8 cellular contexts compared by ENCODE assay signal in the genomic region with DNA sequence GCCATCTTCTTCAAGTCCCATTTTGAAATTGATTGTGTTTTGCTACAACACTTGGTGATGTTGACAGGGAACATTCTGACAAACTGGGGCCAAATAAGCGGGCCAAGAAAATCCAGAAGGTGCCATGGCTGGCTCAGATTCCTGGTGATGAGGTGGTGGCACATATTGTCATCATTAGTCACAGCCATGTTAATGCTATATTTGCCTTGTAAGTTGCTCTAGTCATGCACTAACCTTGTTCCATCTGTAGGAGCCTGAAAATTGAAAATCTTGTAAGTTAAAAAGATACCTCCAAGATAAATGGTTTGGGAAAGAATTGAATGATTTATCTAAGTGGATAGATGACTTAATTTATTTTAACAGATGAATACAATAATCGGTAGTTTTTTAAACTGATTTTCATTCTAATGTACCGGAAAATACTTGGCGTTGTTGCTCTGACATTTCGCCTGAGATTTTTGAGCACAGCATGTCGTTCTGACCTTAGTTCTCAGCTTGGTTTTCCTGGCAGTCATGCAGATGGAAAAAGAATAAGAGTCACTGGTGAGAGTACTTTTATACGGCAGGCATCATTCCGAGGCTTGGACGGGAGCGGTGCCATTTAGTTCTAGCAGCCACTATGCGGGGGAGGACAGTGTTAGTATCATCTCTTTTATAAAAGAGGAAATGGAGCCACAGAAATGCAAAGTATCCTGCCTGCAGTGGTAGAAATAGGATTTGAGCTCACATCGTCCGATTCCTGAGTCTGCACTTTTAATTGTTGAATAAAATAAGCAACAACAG.
DNase-seq lines count a peak whose midpoint lies in the region; ATAC-seq and TF ChIP-seq lines count a peak whose summit lies in the region.

No MANE protein-coding gene starts in this region.

- peak overlapping the region; percentile 20 for H3K4me3 ChIP-seq in brain microvascular endothelial cell (ENCODE audit: low read depth, low read length)

- DNase-seq in AG20443 (ENCODE audit: low spot score): peak; percentile 69
- DNase-seq in brain microvascular endothelial cell: peak; percentile 68
- peak in 1 of 2 donors; percentile 25 for DNase-seq in memory B cell (ENCODE audit: low spot score in 2 of 2)
- DNase-seq in CD14-positive monocyte (ENCODE audit: low spot score): no peak
- no peak for DNase-seq in mesenteric fat pad (ENCODE audit: low spot score)
- no peak for DNase-seq in GM10266 (ENCODE audit: extremely low spot score)

- H3K9me3 Mint-ChIP-seq in memory B cell (peaks cover 2% of the 10 kb centered on the region), CD14-positive monocyte (peaks cover 0 to 3% (median 0%) of the 10 kb centered on the region in 7 donors)

- in situ Hi-C loops in brain microvascular endothelial cell (cut with HindIII; ENCODE audit: low pct_ligation_motif_present, low sequenced_read_pairs): no loop called here

- H3K27me3 Mint-ChIP-seq in memory B cell: no peaks in the 10 kb centered on the region
- H3K27me3 Mint-ChIP-seq in CD14-positive monocyte (ENCODE audit: low read depth in 3 of 3): peaks cover 0 to 4% (median 1%) of the 10 kb centered on the region in 3 donors

- H3K4me1 Mint-ChIP-seq in memory B cell: peaks cover 14% of the 10 kb centered on the region
- H3K4me1 Mint-ChIP-seq in CD14-positive monocyte: no peaks in the 10 kb centered on the region

- H3K36me3 Mint-ChIP-seq in memory B cell (peaks cover 3% of the 10 kb centered on the region), CD14-positive monocyte (no peaks in the 10 kb centered on the region)

- peak overlapping the region; percentile 95 for H3K27ac ChIP-seq in brain microvascular endothelial cell

- ATAC-seq in HG03175 (IDR thresholded peaks at IDR 0.05; ENCODE audit: unreplicated experiment) (peak; percentile 89), memory B cell (ENCODE audit: low read depth) (peak; percentile 98), GM19452 (IDR thresholded peaks at IDR 0.05; ENCODE audit: unreplicated experiment) (no peak)

- TF ChIP-seq CTCF in brain microvascular endothelial cell (IDR thresholded peaks at IDR 0.05; ENCODE audit: low read depth, low read length, missing control alignments) (no peak), CD14-positive monocyte (IDR thresholded peaks at IDR 0.05) (no peak), GM10266 (IDR thresholded peaks at IDR 0.05; ENCODE audit: control insufficient read depth, insufficient read depth, low read depth, missing control alignments) (no peak)

- H3K4me3 Mint-ChIP-seq in memory B cell: peak overlapping the region; percentile 82
- H3K4me3 Mint-ChIP-seq in CD14-positive monocyte: no peak overlapping the region

- H3K27ac Mint-ChIP-seq in memory B cell (no peak overlapping the region), CD14-positive monocyte (no peak overlapping the region)

- H3K36me3 ChIP-seq in brain microvascular endothelial cell (replicated peaks): no peaks in the 10 kb centered on the region

- H3K27me3 ChIP-seq in brain microvascular endothelial cell (replicated peaks): no peaks in the 10 kb centered on the region

- intact Hi-C loops in CD14-positive monocyte (cut with micrococcal nuclease): no loop called here

Comparison
In these comparisons a context has a peak if more than half of its experiments do, and no peak if none do; other contexts are left out.
1. DNase-seq: peak in AG20443 (single experiment) and brain microvascular endothelial cell (single experiment); none in CD14-positive monocyte (single experiment), mesenteric fat pad (single experiment) and GM10266 (single experiment).